In genomic region chr11:17376493-17376892, GRCh38 we compare ENCODE assay signal across 19 cellular contexts. TPM values are rescaled to one million over a fixed set of nuclear protein-coding genes. Genes with fewer than 3 reads are reported as not detected.
DNase-seq lines count a peak whose midpoint lies in the region; ATAC-seq and TF ChIP-seq lines count a peak whose summit lies in the region.
"Had no signal": no experiment of that assay in that cellular context is flagged by ENCODE, and none has a peak within 500 bp of the region (broad histone marks: within the 10 kb centered on the region; RNA-seq: fewer than 3 reads in every experiment).

No MANE protein-coding gene starts in this region.

- no peak for TF ChIP-seq CTCF in right atrium auricular region (IDR thresholded peaks at IDR 0.05)
- TF ChIP-seq CTCF in epithelial cell of esophagus (IDR thresholded peaks at IDR 0.05; ENCODE audit: insufficient read depth, low read depth, low read length, missing control alignments), result no peak
- TF ChIP-seq CTCF in gastrocnemius medialis (IDR thresholded peaks at IDR 0.05 in 4 of 5, conservative IDR thresholded peaks at IDR 0.05 in 1 of 5), result no peak

- no peak overlapping the region for H3K27ac Mint-ChIP-seq in naive thymus-derived CD4-positive, alpha-beta T cell
- H3K27ac Mint-ChIP-seq: CD4-positive, alpha-beta memory T cell had no signal

- H3K4me1 ChIP-seq in right atrium auricular region (peaks cover 0 to 5% of the 10 kb centered on the region in 2 donors), gastrocnemius medialis (peaks cover 19 to 34% of the 10 kb centered on the region in 2 donors)
- no peaks in the 10 kb centered on the region for H3K4me1 ChIP-seq in naive thymus-derived CD4-positive, alpha-beta T cell (ENCODE audit: control insufficient read depth in 2 of 2, insufficient read depth in 2 of 2, low read length in 2 of 2)

- intact Hi-C loops in Right ventricle myocardium superior (cut with DNase I), result no loop called here
- intact Hi-C loops in left ventricle myocardium superior (cut with micrococcal nuclease), result no loop called here
- intact Hi-C loops in naive thymus-derived CD4-positive, alpha-beta T cell (cut with micrococcal nuclease), result no loop called here
- intact Hi-C loops in gastrocnemius medialis (cut with DNase I; ENCODE audit: low total_unique reads), result no loop called here

- no peaks in the 10 kb centered on the region for H3K27me3 ChIP-seq in right atrium auricular region
- H3K27me3 ChIP-seq in naive thymus-derived CD4-positive, alpha-beta T cell (ENCODE audit: control insufficient read depth in 2 of 2, insufficient read depth in 2 of 2, low read length in 2 of 2), result no peaks in the 10 kb centered on the region
- no peaks in the 10 kb centered on the region for H3K27me3 ChIP-seq in gastrocnemius medialis

- H3K36me3 Mint-ChIP-seq in naive thymus-derived CD4-positive, alpha-beta T cell, result peaks cover 13 to 22% (median 16%) of the 10 kb centered on the region in 5 donors

- in situ Hi-C loops in gastrocnemius medialis (cut with MboI; ENCODE audit: low sequenced_read_pairs in 4 of 4), result loop anchor here in 2 of 4 donors (25.0 kb wide), 2 partner anchors 311 to 336 kb away; partner anchors contain the start of gene MYOD1 (in 1 of the 2)

- no peaks in the 10 kb centered on the region for H3K4me1 Mint-ChIP-seq in naive thymus-derived CD4-positive, alpha-beta T cell
- H3K4me1 Mint-ChIP-seq: CD4-positive, alpha-beta memory T cell had no signal

- H3K36me3 ChIP-seq in right atrium auricular region (peaks cover 23% of the 10 kb centered on the region), gastrocnemius medialis (peaks cover 0 to 12% of the 10 kb centered on the region in 2 donors)
- no peaks in the 10 kb centered on the region for H3K36me3 ChIP-seq in naive thymus-derived CD4-positive, alpha-beta T cell (ENCODE audit: control insufficient read depth in 2 of 3, insufficient read depth in 3 of 3, low read length in 3 of 3)

- no peak for DNase-seq in Right ventricle myocardium superior
- no peak for DNase-seq in right atrium auricular region (ENCODE audit: low spot score)
- peak; percentile 86 for DNase-seq in NCI-H226
- DNase-seq in epithelial cell of esophagus (ENCODE audit: low read depth), result peak; percentile 25
- no peak for DNase-seq in left ventricle myocardium superior
- DNase-seq in naive thymus-derived CD4-positive, alpha-beta T cell, result no peak
- no peak for DNase-seq in gastrocnemius medialis
- no peak for DNase-seq in medulla oblongata (ENCODE audit: extremely low spot score)
- DNase-seq: C1 segment of cervical spinal cord; Calu3; CD4-positive, alpha-beta memory T cell; COR-L47; DMS53; DMS79 treated with DMSO at 0.1 percent for 48 hours; GM23248; H7; HCEC 1CT had no signal

- H3K4me3 ChIP-seq in right atrium auricular region (no peak overlapping the region), epithelial cell of esophagus (ENCODE audit: low read length) (no peak overlapping the region), gastrocnemius medialis (no peak overlapping the region)
- no peak overlapping the region for H3K4me3 ChIP-seq in naive thymus-derived CD4-positive, alpha-beta T cell (ENCODE audit: low read length)
- H3K4me3 ChIP-seq: GM23248 had no signal

- peak; percentile 83 for ATAC-seq in Right ventricle myocardium superior (ENCODE audit: poor library complexity)
- ATAC-seq in left ventricle myocardium superior, result peak; percentile 77
- ATAC-seq in naive thymus-derived CD4-positive, alpha-beta T cell, result no peak
- ATAC-seq in gastrocnemius medialis, result no peak

- H3K27ac ChIP-seq in right atrium auricular region (peak overlapping the region in 1 of 2 donors; percentile 50), gastrocnemius medialis (no peak overlapping the region)
- no peak overlapping the region for H3K27ac ChIP-seq in naive thymus-derived CD4-positive, alpha-beta T cell (ENCODE audit: low read depth, low read length)
- H3K27ac ChIP-seq: GM23248 had no signal

- peaks cover 0 to 31% (median 16%) of the 10 kb centered on the region in 11 donors for H3K9me3 Mint-ChIP-seq in naive thymus-derived CD4-positive, alpha-beta T cell

- no peak overlapping the region for H3K4me3 Mint-ChIP-seq in naive thymus-derived CD4-positive, alpha-beta T cell
- H3K4me3 Mint-ChIP-seq: CD4-positive, alpha-beta memory T cell had no signal

- POLR2A ChIA-PET in naive thymus-derived CD4-positive, alpha-beta T cell (lab: Charles Lee), result no interaction called here

- CTCF ChIA-PET in naive thymus-derived CD4-positive, alpha-beta T cell (lab: Charles Lee), result no interaction called here

- H3K9me3 ChIP-seq in right atrium auricular region (peaks cover 13 to 24% of the 10 kb centered on the region in 2 donors), gastrocnemius medialis (peaks cover 0 to 5% (median 4%) of the 10 kb centered on the region in 3 donors)
- peaks cover 0 to 23% (median under 1%) of the 10 kb centered on the region in 3 experiments for H3K9me3 ChIP-seq in naive thymus-derived CD4-positive, alpha-beta T cell (ENCODE audit: control insufficient read depth in 2 of 3, low read length in 3 of 3)

- H3K27me3 Mint-ChIP-seq in naive thymus-derived CD4-positive, alpha-beta T cell, result peaks cover 0 to 5% (median 0%) of the 10 kb centered on the region in 5 donors
- H3K27me3 Mint-ChIP-seq: CD4-positive, alpha-beta memory T cell had no signal

- no peak for TF ChIP-seq POLR2A in gastrocnemius medialis (IDR thresholded peaks at IDR 0.05)

RNA-seq across cellular contexts. Expression of gene KCNJ11, which starts 12.0 kb away (rescaled TPM):
- total RNA-seq in Right ventricle myocardium superior (27.7 TPM), right atrium auricular region (10 to 100 TPM; 18.7 to 19.5 TPM), left ventricle myocardium superior (29.2 TPM), gastrocnemius medialis (100 to 1,000 TPM; 103 to 182 (median 147) TPM)
- total RNA-seq in naive thymus-derived CD4-positive, alpha-beta T cell, result 1 to 10 TPM in 1 of 5 experiments, under 1 TPM in 2, not detected in 2; 0.24 to 1.4 (median 0.30) TPM
- not detected for polyA plus RNA-seq in naive thymus-derived CD4-positive, alpha-beta T cell
- total RNA-seq: CD4-positive, alpha-beta memory T cell; Daoy; GM23248 had no signal
- polyA plus RNA-seq: BJ, GM23248 had no signal

RNA-seq across cellular contexts. Expression of gene NCR3LG1, which starts 24.9 kb away (rescaled TPM):
- total RNA-seq in Right ventricle myocardium superior, result 0.56 TPM
- 1 to 10 TPM; 2.0 to 3.6 TPM for total RNA-seq in right atrium auricular region
- 0.55 TPM for total RNA-seq in left ventricle myocardium superior
- 1 to 10 TPM in 4 of 5 experiments, under 1 TPM in 1; 0.70 to 2.9 (median 2.3) TPM for total RNA-seq in naive thymus-derived CD4-positive, alpha-beta T cell
- polyA plus RNA-seq in naive thymus-derived CD4-positive, alpha-beta T cell, result not detected
- under 1 TPM; 0.07 to 0.95 (median 0.38) TPM for total RNA-seq in gastrocnemius medialis

Comparison
In these comparisons a context has a peak if more than half of its experiments do, and no peak if none do; other contexts are left out.
1. ATAC-seq: peak in Right ventricle myocardium superior (single experiment) and left ventricle myocardium superior (single experiment); none in naive thymus-derived CD4-positive, alpha-beta T cell (single experiment) and gastrocnemius medialis (0 of 2).
2. DNase-seq: peak in NCI-H226 (single experiment) and epithelial cell of esophagus (single experiment); none in Right ventricle myocardium superior (single experiment), right atrium auricular region (single experiment), left ventricle myocardium superior (single experiment), naive thymus-derived CD4-positive, alpha-beta T cell (0 of 9), gastrocnemius medialis (0 of 2) and medulla oblongata (single experiment).
3. RNA of gene KCNJ11, which starts 12.0 kb away (total RNA-seq): 103 to 182 TPM in gastrocnemius medialis, 29.2 TPM in left ventricle myocardium superior (single experiment), 27.7 TPM in Right ventricle myocardium superior (single experiment) and 18.7 to 19.5 TPM in right atrium auricular region; 0.24 to 1.4 TPM in naive thymus-derived CD4-positive, alpha-beta T cell; every median in the first group is over 4 times any median in the second.